In genomic region chr6:2353412-2354137, GRCh38 we compare ENCODE assay signal across 8 cellular contexts.
DNase-seq lines count a peak whose midpoint lies in the region; ATAC-seq, FAIRE-seq and TF ChIP-seq lines count a peak whose summit lies in the region.

No MANE protein-coding gene starts in this region.

- H3K4me1 ChIP-seq in A549: no peaks in the 10 kb centered on the region

- FAIRE-seq in A549 (lab: Jason Lieb, UNC): no peak

- no peaks in the 10 kb centered on the region for H3K27me3 Mint-ChIP-seq in chondrocyte (ENCODE audit: low read depth)

- CTCF ChIA-PET in A549 (lab: Yijun Ruan, JAX): interaction anchor here (0.6 to 2.4 kb wide), 31 partner anchors 9 to 760 kb away, joined by 3 to 15 read pairs (median 3); no protein-coding TSS in a partner anchor

- 63% methylated on average over 10 of the region's 10 CpGs for WGBS in A549 (ENCODE audit: missing lambda C conversion rate)

- no peaks in the 10 kb centered on the region for H3K9me3 ChIP-seq in A549

- H3K4me3 ChIP-seq in A549 (no peak overlapping the region), GM12875 (ENCODE audit: low read depth, low read length) (no peak overlapping the region)

- H3K4me3 Mint-ChIP-seq in chondrocyte (ENCODE audit: unreplicated experiment): no peak overlapping the region

- TF ChIP-seq CTCF in A549 (IDR thresholded peaks at IDR 0.05) (peak; percentile 73), GM12875 (IDR thresholded peaks at IDR 0.05; ENCODE audit: borderline replicate concordance, insufficient read depth, low read depth, low read length) (peak; percentile 60; the same call in 1 of the 2 replicates), chondrocyte (IDR thresholded peaks at IDR 0.05) (peak; percentile 95)

- H3K27ac Mint-ChIP-seq in chondrocyte (ENCODE audit: unreplicated experiment): peak overlapping the region; percentile 80

- TF ChIP-seq POLR2A in A549 (IDR thresholded peaks at IDR 0.05; ENCODE audit: low read length): no peak

- POLR2A ChIA-PET in A549 (lab: Yijun Ruan, JAX): no interaction called here

- no peak for TF ChIP-seq EP300 in A549 (IDR thresholded peaks at IDR 0.05)

- intact Hi-C loops in left colon (cut with DNase I, micrococcal nuclease): loop anchor here (5.0 to 10.0 kb wide), 3 partner anchors 146 to 751 kb away; partner anchors contain the start of gene FOXC1 (in 1 of the 2)

- ATAC-seq in A549 (peak; percentile 59 to 68; a peak in 3 of 6 replicates), left colon (peak; percentile 83), HG02840 (IDR thresholded peaks at IDR 0.05; ENCODE audit: low FRiP score, unreplicated experiment) (no peak)

- H3K4me1 Mint-ChIP-seq in chondrocyte (ENCODE audit: low read depth): peaks cover 57% of the 10 kb centered on the region

- no peaks in the 10 kb centered on the region for H3K9me3 Mint-ChIP-seq in chondrocyte (ENCODE audit: low read depth)

- H3K27ac ChIP-seq in A549: no peak overlapping the region

- DNase-seq in A549 (ENCODE audit: low read depth in 1 of 2, low spot score in 1 of 2) (peak; percentile 33 to 63), NCI-H2171 treated with DMSO at 0.1 percent for 48 hours (lab: John Stamatoyannopoulos, UW) (peak; percentile 60), chondrocyte (ENCODE audit: low spot score) (no peak), left colon (peak; percentile 44 to 74)
- peak; percentile 24 for DNase-seq in activated CD4-positive, CD25-positive, alpha-beta regulatory T cell treated with anti-CD3 and anti-CD28 coated beads, Interleukin-2, amount 50 U/mL, for 16 hours (ENCODE audit: low read depth, low spot score)
- peak; percentile 43 to 44 for DNase-seq in stimulated activated CD4-positive, alpha-beta T cell treated with anti-CD3 and anti-CD28 coated beads, Interleukin-4, amount 100 ng/mL, for 48 hours (ENCODE audit: low read depth in 2 of 2)

- peaks cover 2% of the 10 kb centered on the region for H3K36me3 Mint-ChIP-seq in chondrocyte (ENCODE audit: low read depth)

- TF ChIP-seq RAD21 in A549 (conservative IDR thresholded peaks at IDR 0.05 in 1 of 2, IDR thresholded peaks at IDR 0.05 in 1 of 2): peak; percentile 80 to 83

- H3K4me2 ChIP-seq in A549: no peak overlapping the region

TF ChIP-seq in A549, 52 proteins besides CTCF, POLR2A, EP300 and RAD21:
- TF ChIP-seq CHD2 (IDR thresholded peaks at IDR 0.05; ENCODE audit: low read length, partially characterized antibody) (no peak), HMGXB4 (CRISPR knock-in tag; IDR thresholded peaks at IDR 0.05; ENCODE audit: borderline replicate concordance) (no peak), SMC3 (IDR thresholded peaks at IDR 0.05) (peak; percentile 75), NR3C1 (IDR thresholded peaks at IDR 0.05) (no peak), FOSL2 (IDR thresholded peaks at IDR 0.05) (no peak), FOSL2 (CRISPR knock-in tag; IDR thresholded peaks at IDR 0.05) (no peak), ZC3H11A (IDR thresholded peaks at IDR 0.05) (no peak)
